Comparison of ENCODE assay signal across 8 cellular contexts in genomic region chr11:66855574-66856495, GRCh38. TPM values are rescaled to one million over a fixed set of nuclear protein-coding genes. Genes with fewer than 3 reads are reported as not detected.
DNase-seq lines count a peak whose midpoint lies in the region; ATAC-seq and TF ChIP-seq lines count a peak whose summit lies in the region.

No MANE protein-coding gene starts in this region.

- peak overlapping the region; percentile 98 for H3K9ac ChIP-seq in Loucy (ENCODE audit: low read depth, low read length, poor library complexity, severe bottlenecking)

- ATAC-seq in GM23338 (peak; percentile 74), Right ventricle myocardium inferior (peak; percentile 96)

- H3K79me2 ChIP-seq in GM23338 (replicated peaks; ENCODE audit: insufficient read depth) (no peaks in the 10 kb centered on the region), Loucy (ENCODE audit: insufficient read depth, low read length) (peaks cover 34% of the 10 kb centered on the region)

- peak; percentile 94 for DNase-seq in ELF-1 (ENCODE audit: low read depth, low spot score)
- DNase-seq in GM23338 (ENCODE audit: low spot score), result peak; percentile 96
- DNase-seq in SHP77 (lab: John Stamatoyannopoulos, UW), result peak; percentile 95 to 97
- peak; percentile 91 for DNase-seq in activated naive CD8-positive, alpha-beta T cell treated with anti-CD3 and anti-CD28 coated beads for 36 hours
- peak; percentile 97 for DNase-seq in Right ventricle myocardium inferior (ENCODE audit: missing footprints)
- peak; percentile 95 for DNase-seq in osteocyte (ENCODE audit: extremely low spot score, unreplicated experiment)
- DNase-seq in tibial nerve (ENCODE audit: low spot score in 2 of 2), result peak; percentile 83 to 90

- H3K4me3 Mint-ChIP-seq in GM23338 (peak overlapping the region; percentile 93), osteocyte (ENCODE audit: unreplicated experiment) (peak overlapping the region; percentile 86)
- peak overlapping the region; percentile 90 for H3K4me3 Mint-ChIP-seq in activated naive CD8-positive, alpha-beta T cell treated with anti-CD3 and anti-CD28 coated beads for 36 hours

- H3K9me3 Mint-ChIP-seq in GM23338, result no peaks in the 10 kb centered on the region
- H3K9me3 Mint-ChIP-seq in activated naive CD8-positive, alpha-beta T cell treated with anti-CD3 and anti-CD28 coated beads for 36 hours, result no peaks in the 10 kb centered on the region
- no peaks in the 10 kb centered on the region for H3K9me3 Mint-ChIP-seq in osteocyte (ENCODE audit: unreplicated experiment)

- H3K4me1 ChIP-seq in GM23338 (ENCODE audit: insufficient read depth) (peaks cover 11% of the 10 kb centered on the region), Loucy (ENCODE audit: insufficient read depth, low read length, poor library complexity, severe bottlenecking) (peaks cover 21% of the 10 kb centered on the region), tibial nerve (peaks cover 0 to 21% (median 5%) of the 10 kb centered on the region in 4 donors)

- WGBS in tibial nerve, 2 donors, result 7 to 12% methylated on average over 19 to 32 of the region's 51 CpGs

- peaks cover 37% of the 10 kb centered on the region for H3K27me3 Mint-ChIP-seq in GM23338 (ENCODE audit: insufficient read depth, low read depth, poor library complexity)
- no peaks in the 10 kb centered on the region for H3K27me3 Mint-ChIP-seq in activated naive CD8-positive, alpha-beta T cell treated with anti-CD3 and anti-CD28 coated beads for 36 hours
- no peaks in the 10 kb centered on the region for H3K27me3 Mint-ChIP-seq in osteocyte (ENCODE audit: unreplicated experiment)

- H3K27me3 ChIP-seq in GM23338 (ENCODE audit: insufficient read depth) (no peaks in the 10 kb centered on the region), Loucy (ENCODE audit: insufficient read depth, low read length, poor library complexity, severe bottlenecking) (no peaks in the 10 kb centered on the region), tibial nerve (no peaks in the 10 kb centered on the region)

- H3K9me2 ChIP-seq in GM23338 (ENCODE audit: insufficient read depth) (no peaks in the 10 kb centered on the region), Loucy (replicated peaks; ENCODE audit: low read depth, low read length) (no peaks in the 10 kb centered on the region)

- H3K4me3 ChIP-seq in GM23338 (peak overlapping the region; percentile 88), Loucy (ENCODE audit: low read length, poor library complexity, severe bottlenecking) (peak overlapping the region; percentile 88), tibial nerve (peak overlapping the region; percentile 55 to 76 (median 74))

- H3K36me3 Mint-ChIP-seq in GM23338 (ENCODE audit: low read depth) (peaks cover 2% of the 10 kb centered on the region), osteocyte (ENCODE audit: unreplicated experiment) (peaks cover 2% of the 10 kb centered on the region)
- peaks cover 2% of the 10 kb centered on the region for H3K36me3 Mint-ChIP-seq in activated naive CD8-positive, alpha-beta T cell treated with anti-CD3 and anti-CD28 coated beads for 36 hours

- peak; percentile 10 to 89 for TF ChIP-seq EP300 in tibial nerve (IDR thresholded peaks at IDR 0.05)

- H3K27ac Mint-ChIP-seq in GM23338 (peak overlapping the region; percentile 94), osteocyte (ENCODE audit: unreplicated experiment) (peak overlapping the region; percentile 86)
- H3K27ac Mint-ChIP-seq in activated naive CD8-positive, alpha-beta T cell treated with anti-CD3 and anti-CD28 coated beads for 36 hours, result peak overlapping the region; percentile 69

- TF ChIP-seq CTCF in GM23338 (conservative IDR thresholded peaks at IDR 0.05; ENCODE audit: low read depth in 2 of 2) (no peak), Loucy (conservative IDR thresholded peaks at IDR 0.05; ENCODE audit: low read length) (no peak), osteocyte (IDR thresholded peaks at IDR 0.05) (no peak), tibial nerve (IDR thresholded peaks at IDR 0.05) (peak in 2 of 5 experiments; percentile 10 to 32)

- H3K9me3 ChIP-seq in Loucy (ENCODE audit: insufficient read depth, low read depth, low read length), result no peaks in the 10 kb centered on the region
- H3K9me3 ChIP-seq in tibial nerve, result no peaks in the 10 kb centered on the region

- H3F3A ChIP-seq in GM23338 (replicated peaks; ENCODE audit: low read depth), result peaks cover 11% of the 10 kb centered on the region; the same call in 1 of the 2 replicates
- no peaks in the 10 kb centered on the region for H3F3A ChIP-seq in Loucy (ENCODE audit: low read depth)

- H4K20me1 ChIP-seq in GM23338 (replicated peaks; ENCODE audit: insufficient read depth) (no peaks in the 10 kb centered on the region), Loucy (ENCODE audit: insufficient read depth, low read length, poor library complexity, severe bottlenecking) (peaks cover 9% of the 10 kb centered on the region)

- peak overlapping the region; percentile 90 for H2AFZ ChIP-seq in GM23338
- peak overlapping the region; percentile 93 for H2AFZ ChIP-seq in Loucy (ENCODE audit: low read length)

- intact Hi-C loops in Right ventricle myocardium inferior (cut with DNase I), result loop anchor here (5.0 kb wide), 1 partner anchor 101 kb away; the partner anchor contains the start of gene PC

- peak overlapping the region; percentile 93 for H3K27ac ChIP-seq in GM23338 (ENCODE audit: low read depth)
- H3K27ac ChIP-seq in tibial nerve, result peak overlapping the region; percentile 84 to 97 (median 92)

- H3K36me3 ChIP-seq in GM23338 (ENCODE audit: insufficient read depth) (no peaks in the 10 kb centered on the region), Loucy (ENCODE audit: insufficient read depth, low read length) (no peaks in the 10 kb centered on the region), tibial nerve (peaks cover 0 to 54% (median 0%) of the 10 kb centered on the region in 3 donors)

- H3K4me2 ChIP-seq in GM23338 (peak overlapping the region; percentile 91), Loucy (ENCODE audit: low read depth, low read length, poor library complexity, severe bottlenecking) (peak overlapping the region; percentile 88)

- peaks cover 18% of the 10 kb centered on the region for H3K4me1 Mint-ChIP-seq in GM23338
- H3K4me1 Mint-ChIP-seq in activated naive CD8-positive, alpha-beta T cell treated with anti-CD3 and anti-CD28 coated beads for 36 hours, result peaks cover 5% of the 10 kb centered on the region
- H3K4me1 Mint-ChIP-seq in osteocyte (ENCODE audit: unreplicated experiment), result peaks cover 11% of the 10 kb centered on the region

- TF ChIP-seq POLR2A in tibial nerve (IDR thresholded peaks at IDR 0.05), result peak; percentile 26 to 69

TF ChIP-seq in GM23338, 12 proteins besides CTCF, POLR2A, EP300 and RAD21 (continues in another document):
- TF ChIP-seq ZNF114 (CRISPR knock-in tag; IDR thresholded peaks at IDR 0.05) (no peak), POLR2AphosphoS5 (IDR thresholded peaks at IDR 0.05; ENCODE audit: low read depth) (peak; percentile 74)

RNA-seq across cellular contexts. Expression of gene LRFN4, which starts 1.0 kb away (rescaled TPM):
- total RNA-seq in GM23338 (2014; rRNA removed; shearing (Covaris generic)), result 56.7 and 63.5 TPM in 2 replicates
- polyA plus RNA-seq in GM23338 (2016; fragmentation: Nextera tagmentation; extraction: Ambion mirVana), result 9.8 and 11.1 TPM in 2 replicates
- total RNA-seq in activated naive CD8-positive, alpha-beta T cell treated with anti-CD3 and anti-CD28 coated beads for 36 hours, result 10 to 100 TPM; 36.3 to 37.8 TPM
- total RNA-seq in Right ventricle myocardium inferior, result 24.7 TPM
- 41.7 and 45.0 TPM in 2 replicates for total RNA-seq in osteocyte
- total RNA-seq in tibial nerve, result 10 to 100 TPM in 3 of 4 donors, 1 to 10 TPM in 1; 9.4 to 17.1 (median 14.0) TPM

RNA-seq across cellular contexts. Expression of gene RCE1, which starts 12.6 kb away (rescaled TPM):
- total RNA-seq in GM23338 (2014; rRNA removed; shearing (Covaris generic)), result 44.7 and 55.1 TPM in 2 replicates
- polyA plus RNA-seq in GM23338 (2016; fragmentation: Nextera tagmentation; extraction: Ambion mirVana), result 27.7 and 27.8 TPM in 2 replicates
- total RNA-seq in activated naive CD8-positive, alpha-beta T cell treated with anti-CD3 and anti-CD28 coated beads for 36 hours, result 10 to 100 TPM; 26.8 to 31.1 TPM
- 5.6 TPM for total RNA-seq in Right ventricle myocardium inferior
- 20.3 and 21.3 TPM in 2 replicates for total RNA-seq in osteocyte
- total RNA-seq in tibial nerve, result 10 to 100 TPM; 18.1 to 25.8 (median 20.9) TPM

Comparison
In these comparisons a context has a peak if more than half of its experiments do, and no peak if none do; other contexts are left out.
1. Peak in every context shown above with its lines: DNase-seq, ATAC-seq, H3K4me3 ChIP-seq and H3K27ac ChIP-seq.